In genomic region chr5:171386006-171386671, GRCh38 we compare ENCODE assay signal across 12 cellular contexts. TPM values are rescaled to one million over a fixed set of nuclear protein-coding genes. Genes with fewer than 3 reads are reported as not detected.
DNase-seq lines count a peak whose midpoint lies in the region; ATAC-seq and TF ChIP-seq lines count a peak whose summit lies in the region.
"Had no signal": no experiment of that assay in that cellular context is flagged by ENCODE, and none has a peak within 500 bp of the region (broad histone marks: within the 10 kb centered on the region; RNA-seq: fewer than 3 reads in every experiment).

No MANE protein-coding gene starts in this region.

- DNase-seq in stimulated activated naive CD8-positive, alpha-beta T cell treated with anti-CD3 and anti-CD28 coated beads, Interleukin-15, Interleukin-2, amounts not matched to agents 100 U/mL and 50 U/mL, for 24 hours = no peak
- DNase-seq in activated B cell treated with CpG ODN at 0.5 μM for 24 hours (no peak), left kidney (ENCODE audit: low read depth, low spot score) (peak; percentile 6), upper lobe of right lung (peak; percentile 62), transverse colon (no peak), left lung (no peak)
- DNase-seq: activated effector memory CD4-positive, alpha-beta T cell treated with Interleukin-2 at 50 U/mL for 16 hours; heart right ventricle had no signal

- H3K9me3 ChIP-seq in upper lobe of right lung (no peaks in the 10 kb centered on the region), transverse colon (no peaks in the 10 kb centered on the region), left lung (no peaks in the 10 kb centered on the region)
- H3K9me3 ChIP-seq: heart right ventricle, testis had no signal

- TF ChIP-seq POLR2A in transverse colon (IDR thresholded peaks at IDR 0.05) = no peak

- ATAC-seq in stimulated activated naive CD8-positive, alpha-beta T cell treated with anti-CD3 and anti-CD28 coated beads, Interleukin-15, Interleukin-2, amounts not matched to agents 100 U/mL and 50 U/mL, for 24 hours = no peak
- ATAC-seq in activated B cell treated with CpG ODN at 0.5 μM for 24 hours (ENCODE audit: low read depth) = no peak
- ATAC-seq in upper lobe of right lung = no peak
- ATAC-seq in GM21723 (IDR thresholded peaks at IDR 0.05; ENCODE audit: unreplicated experiment) = no peak
- ATAC-seq in left lung = no peak
- ATAC-seq: heart right ventricle had no signal

- H3K4me1 ChIP-seq in upper lobe of right lung = peaks cover 26% of the 10 kb centered on the region
- H3K4me1 ChIP-seq in transverse colon = peaks cover 7 to 33% (median 25%) of the 10 kb centered on the region in 4 donors
- peaks cover 16 to 30% of the 10 kb centered on the region in 2 donors for H3K4me1 ChIP-seq in left lung

- H3K27me3 ChIP-seq in upper lobe of right lung (no peaks in the 10 kb centered on the region), transverse colon (no peaks in the 10 kb centered on the region), left lung (no peaks in the 10 kb centered on the region)
- H3K27me3 ChIP-seq: heart right ventricle, testis had no signal

- no peak overlapping the region for H3K27ac Mint-ChIP-seq in stimulated activated naive CD8-positive, alpha-beta T cell treated with anti-CD3 and anti-CD28 coated beads, Interleukin-15, Interleukin-2, amounts not matched to agents 100 ng/mL and 50 ng/mL, for 24 hours
- H3K27ac Mint-ChIP-seq in activated B cell treated with CpG ODN at 0.5 μM for 24 hours = no peak overlapping the region

- no peaks in the 10 kb centered on the region for H3K9me3 Mint-ChIP-seq in stimulated activated naive CD8-positive, alpha-beta T cell treated with anti-CD3 and anti-CD28 coated beads, Interleukin-15, Interleukin-2, amounts not matched to agents 100 ng/mL and 50 ng/mL, for 24 hours
- H3K9me3 Mint-ChIP-seq in activated B cell treated with CpG ODN at 0.5 μM for 24 hours = no peaks in the 10 kb centered on the region

- H3K27ac ChIP-seq in upper lobe of right lung = no peak overlapping the region
- peak overlapping the region in 1 of 4 donors; percentile 87 for H3K27ac ChIP-seq in transverse colon
- H3K27ac ChIP-seq in left lung = no peak overlapping the region

- H3K36me3 Mint-ChIP-seq in stimulated activated naive CD8-positive, alpha-beta T cell treated with anti-CD3 and anti-CD28 coated beads, Interleukin-15, Interleukin-2, amounts not matched to agents 100 ng/mL and 50 ng/mL, for 24 hours (ENCODE audit: low read depth) = peaks cover 36% of the 10 kb centered on the region
- H3K36me3 Mint-ChIP-seq in activated B cell treated with CpG ODN at 0.5 μM for 24 hours (ENCODE audit: low read depth) = peaks cover 39% of the 10 kb centered on the region

- peaks cover 11% of the 10 kb centered on the region for H3K27me3 Mint-ChIP-seq in stimulated activated naive CD8-positive, alpha-beta T cell treated with anti-CD3 and anti-CD28 coated beads, Interleukin-15, Interleukin-2, amounts not matched to agents 100 ng/mL and 50 ng/mL, for 24 hours
- H3K27me3 Mint-ChIP-seq in activated B cell treated with CpG ODN at 0.5 μM for 24 hours = no peaks in the 10 kb centered on the region

- intact Hi-C loops in activated B cell treated with CpG ODN at 0.5 μM for 24 hours (cut with micrococcal nuclease) (loop anchor here (2.0 to 10.0 kb wide), 5 partner anchors 621 to 1671 kb away; partner anchors contain the start of genes CREBRF, FBXW11, STK10 and UBTD2), upper lobe of right lung (cut with DNase I) (no loop called here), transverse colon (cut with DNase I; ENCODE audit: low total_unique reads) (no loop called here), left lung (cut with DNase I) (no loop called here)

- WGBS in transverse colon (ENCODE audit: low coverage in 1 of 2), 2 donors = 92 to 95% methylated on average over 22 to 25 of the region's 25 CpGs

- H3K36me3 ChIP-seq in upper lobe of right lung (peaks cover 11% of the 10 kb centered on the region), transverse colon (no peaks in the 10 kb centered on the region), left lung (peaks cover 0 to 7% of the 10 kb centered on the region in 2 donors)

- peak overlapping the region; percentile 92 for H3K4me3 ChIP-seq in upper lobe of right lung
- H3K4me3 ChIP-seq in transverse colon = peak overlapping the region in 1 of 4 donors; percentile 73
- H3K4me3 ChIP-seq in left lung = no peak overlapping the region

- TF ChIP-seq CTCF in activated B cell treated with CpG ODN at 0.5 μM for 24 hours (IDR thresholded peaks at IDR 0.05) (no peak), upper lobe of right lung (IDR thresholded peaks at IDR 0.05) (no peak), transverse colon (IDR thresholded peaks at IDR 0.05) (no peak), left lung (IDR thresholded peaks at IDR 0.05) (no peak)

- H3K4me1 Mint-ChIP-seq in stimulated activated naive CD8-positive, alpha-beta T cell treated with anti-CD3 and anti-CD28 coated beads, Interleukin-15, Interleukin-2, amounts not matched to agents 100 ng/mL and 50 ng/mL, for 24 hours (ENCODE audit: low read depth) = peaks cover 56% of the 10 kb centered on the region
- peaks cover 41% of the 10 kb centered on the region for H3K4me1 Mint-ChIP-seq in activated B cell treated with CpG ODN at 0.5 μM for 24 hours

- in situ Hi-C loops in transverse colon (cut with MboI; ENCODE audit: low pct_ligation_motif_present in 1 of 4, low pct_unique_long_range_greater_than_20kb in 1 of 4, low sequenced_read_pairs in 3 of 4) = no loop called here

- no peak for TF ChIP-seq EP300 in transverse colon (IDR thresholded peaks at IDR 0.05; ENCODE audit: low read depth)

- peak overlapping the region; percentile 98 for H3K4me3 Mint-ChIP-seq in stimulated activated naive CD8-positive, alpha-beta T cell treated with anti-CD3 and anti-CD28 coated beads, Interleukin-15, Interleukin-2, amounts not matched to agents 100 ng/mL and 50 ng/mL, for 24 hours
- peak overlapping the region; percentile 44 for H3K4me3 Mint-ChIP-seq in activated B cell treated with CpG ODN at 0.5 μM for 24 hours

- POLR2A ChIA-PET in activated B cell treated with CpG ODN at 0.5 μM for 24 hours (lab: Charles Lee) = interaction anchor here (0.6 to 2.2 kb wide), 4 partner anchors 32 to 1702 kb away, joined by 3 to 10 read pairs (median 7); partner anchors contain the start of gene FBXW11

- CTCF ChIA-PET in activated B cell treated with CpG ODN at 0.5 μM for 24 hours (lab: Charles Lee) = interaction anchor here (0.9 kb wide), 1 partner anchor 33 kb away, joined by 3 read pairs; no protein-coding TSS in a partner anchor

RNA-seq across cellular contexts. Expression of gene NPM1, which starts 1.5 kb away (rescaled TPM):
- total RNA-seq in activated B cell treated with CpG ODN at 0.5 μM for 24 hours (1,505 and 1,563 TPM in 2 replicates), upper lobe of right lung (585 TPM), transverse colon (1,000 to 10,000 TPM in 1 of 4 donors, 100 to 1,000 TPM in 3; 279 to 2,349 (median 380) TPM), left lung (100 to 1,000 TPM; 580 to 727 TPM)

RNA-seq across cellular contexts. Expression of gene FGF18, which starts 33.3 kb away (rescaled TPM):
- total RNA-seq in activated B cell treated with CpG ODN at 0.5 μM for 24 hours = 0.15 TPM in 1 of 2 replicates, not detected in the other
- total RNA-seq in upper lobe of right lung = 4.2 TPM
- total RNA-seq in transverse colon = under 1 TPM in 2 of 4 donors, not detected in 2; 0.14 to 0.32 TPM
- 1 to 10 TPM; 2.3 to 3.1 TPM for total RNA-seq in left lung
- total RNA-seq: dermis microvascular lymphatic vessel endothelial cell had no signal

Comparison
In these comparisons a context has a peak if more than half of its experiments do, and no peak if none do; other contexts are left out.
1. DNase-seq: peak in left kidney (single experiment) and upper lobe of right lung (single experiment); none in stimulated activated naive CD8-positive, alpha-beta T cell treated with anti-CD3 and anti-CD28 coated beads, Interleukin-15, Interleukin-2, amounts not matched to agents 100 U/mL and 50 U/mL, for 24 hours (single experiment), activated B cell treated with CpG ODN at 0.5 μM for 24 hours (single experiment), transverse colon (single experiment) and left lung (0 of 2).